ENCODE assay signal across 9 cellular contexts in the genomic region with DNA sequence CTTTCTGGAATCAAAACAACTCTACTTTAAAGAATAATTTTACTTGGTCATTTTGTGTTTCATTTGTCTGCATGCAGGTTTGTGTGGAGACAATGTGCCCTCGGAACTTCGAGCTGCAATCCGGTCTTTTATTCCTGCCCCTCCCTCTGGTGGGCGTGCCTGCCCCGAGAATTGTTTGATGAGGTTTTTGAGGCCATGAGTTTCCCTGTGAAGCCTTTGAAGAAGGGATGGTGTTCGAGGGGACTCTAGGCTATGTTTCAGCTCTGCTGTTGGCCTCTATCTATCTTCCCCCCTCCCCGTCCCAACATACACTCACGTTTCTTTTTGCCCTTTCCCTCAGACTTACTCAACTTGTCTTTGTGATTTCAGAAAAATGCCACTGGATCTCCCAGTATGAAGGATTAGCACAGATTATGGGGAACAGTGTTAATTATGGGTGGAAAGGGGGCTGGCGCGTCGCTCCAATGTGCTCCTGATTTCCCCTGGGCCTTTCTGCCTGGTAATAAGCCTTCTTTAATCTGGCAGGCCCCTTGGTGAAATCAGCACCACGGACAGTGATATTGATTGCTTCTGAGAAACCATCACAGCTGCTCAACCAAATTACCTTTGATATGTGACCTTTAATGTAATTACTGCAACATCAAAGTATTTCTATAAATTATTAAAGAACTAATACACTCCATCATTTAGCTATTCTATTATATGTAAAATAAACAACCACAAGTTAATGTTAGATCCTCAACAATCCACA.
A peak's percentile ranks its signal among the peaks of the same experiment; 100 is the strongest.
DNase-seq lines count a peak whose midpoint lies in the region.
"Had no signal": no experiment of that assay in that cellular context is flagged by ENCODE, and none has a peak within 500 bp of the region (broad histone marks: within the 10 kb centered on the region; RNA-seq: fewer than 3 reads in every experiment).

No MANE protein-coding gene starts in this region.

- H3K27me3 ChIP-seq in adipocyte (replicated peaks; ENCODE audit: control insufficient read depth, insufficient read depth, low read length) = peaks cover 60% of the 10 kb centered on the region
- peaks cover 27% of the 10 kb centered on the region for H3K27me3 ChIP-seq in iPS-15b (ENCODE audit: control insufficient read depth, insufficient read depth, low read length)
- H3K27me3 ChIP-seq in CD8-positive, alpha-beta memory T cell (ENCODE audit: insufficient read depth, low read length, poor library complexity, severe bottlenecking) = peaks cover 23% of the 10 kb centered on the region
- H3K27me3 ChIP-seq: SJCRH30 had no signal

- H3K4me3 ChIP-seq in adipocyte (ENCODE audit: low read length) (no peak overlapping the region), iPS-15b (ENCODE audit: low read depth, low read length) (peak overlapping the region; percentile 4)
- no peak overlapping the region for H3K4me3 ChIP-seq in CD8-positive, alpha-beta memory T cell (ENCODE audit: low read length)
- H3K4me3 ChIP-seq: SJCRH30 had no signal

- peaks cover 30 to 45% of the 10 kb centered on the region in 2 donors for H3K27me3 Mint-ChIP-seq in CD8-positive, alpha-beta memory T cell

- H3K9ac ChIP-seq in adipocyte (ENCODE audit: low read length) (no peak overlapping the region), iPS-15b (ENCODE audit: low read depth, low read length) (no peak overlapping the region)

- H3K27ac ChIP-seq in CD8-positive, alpha-beta memory T cell (ENCODE audit: low read depth, low read length) = no peak overlapping the region
- H3K27ac ChIP-seq: SJCRH30 had no signal

- CTCF ChIA-PET in CD8-positive, alpha-beta memory T cell (lab: Charles Lee) = no interaction called here

- H3K4me3 Mint-ChIP-seq in CD8-positive, alpha-beta memory T cell = no peak overlapping the region

- H3K9me3 Mint-ChIP-seq in CD8-positive, alpha-beta memory T cell = peaks cover 0 to 10% (median 5%) of the 10 kb centered on the region in 5 donors

- no peaks in the 10 kb centered on the region for H3K9me3 ChIP-seq in adipocyte (ENCODE audit: control insufficient read depth, low read length)
- no peaks in the 10 kb centered on the region for H3K9me3 ChIP-seq in iPS-15b (ENCODE audit: control insufficient read depth, insufficient read depth, low read length)
- no peaks in the 10 kb centered on the region for H3K9me3 ChIP-seq in CD8-positive, alpha-beta memory T cell (ENCODE audit: low read length)
- H3K9me3 ChIP-seq: SJCRH30 had no signal

- H3K4me1 ChIP-seq in adipocyte (ENCODE audit: control insufficient read depth, insufficient read depth, low read length) = no peaks in the 10 kb centered on the region
- H3K4me1 ChIP-seq in iPS-15b (ENCODE audit: control insufficient read depth, insufficient read depth, low read length) = peaks cover 19% of the 10 kb centered on the region
- no peaks in the 10 kb centered on the region for H3K4me1 ChIP-seq in CD8-positive, alpha-beta memory T cell (ENCODE audit: insufficient read depth, low read length)
- H3K4me1 ChIP-seq: SJCRH30 had no signal

- no peaks in the 10 kb centered on the region for H3K36me3 Mint-ChIP-seq in CD8-positive, alpha-beta memory T cell

- peaks cover 0 to 8% (median 5%) of the 10 kb centered on the region in 3 donors for H3K4me1 Mint-ChIP-seq in CD8-positive, alpha-beta memory T cell

- no peaks in the 10 kb centered on the region for H3K36me3 ChIP-seq in adipocyte (ENCODE audit: control insufficient read depth, insufficient read depth, low read length, severe bottlenecking)
- no peaks in the 10 kb centered on the region for H3K36me3 ChIP-seq in iPS-15b (ENCODE audit: control insufficient read depth, insufficient read depth, low read length)
- H3K36me3 ChIP-seq in CD8-positive, alpha-beta memory T cell (ENCODE audit: insufficient read depth, low read length) = no peaks in the 10 kb centered on the region
- H3K36me3 ChIP-seq: SJCRH30 had no signal

- in situ Hi-C loops in G401 (cut with HindIII; ENCODE audit: low sequenced_read_pairs) = no loop called here

- POLR2A ChIA-PET in CD8-positive, alpha-beta memory T cell (lab: Charles Lee) = no interaction called here

- H3K27ac Mint-ChIP-seq in CD8-positive, alpha-beta memory T cell = no peak overlapping the region

- DNase-seq in AG20443 (ENCODE audit: low spot score) (peak; percentile 55), HT1080 (ENCODE audit: low read depth) (peak; percentile 7), adipocyte (ENCODE audit: low read depth) (peak; percentile 48), LoVo (ENCODE audit: low spot score) (no peak), G401 (ENCODE audit: low spot score) (no peak)
- no peak for DNase-seq in activated effector memory CD4-positive, alpha-beta T cell treated with anti-CD3 and anti-CD28 coated beads, Interleukin-2, amount 50 U/mL, for 16 hours
- no peak for DNase-seq in CD8-positive, alpha-beta memory T cell

Comparison
In these comparisons a context has a peak if more than half of its experiments do, and no peak if none do; other contexts are left out.
1. DNase-seq: peak in AG20443 (single experiment), HT1080 (single experiment) and adipocyte (single experiment); none in activated effector memory CD4-positive, alpha-beta T cell treated with anti-CD3 and anti-CD28 coated beads, Interleukin-2, amount 50 U/mL, for 16 hours (single experiment), CD8-positive, alpha-beta memory T cell (0 of 5), LoVo (single experiment) and G401 (single experiment).